Comparison of ENCODE assay signal across 9 cellular contexts in genomic region chr1:114169509-114169908, GRCh38. TPM values are rescaled to one million over a fixed set of nuclear protein-coding genes. Genes with fewer than 3 reads are reported as not detected.
"Had no signal": no experiment of that assay in that cellular context is flagged by ENCODE, and none has a peak within 500 bp of the region (broad histone marks: within the 10 kb centered on the region; RNA-seq: fewer than 3 reads in every experiment).

No MANE protein-coding gene starts in this region.

- DNase-seq: GM23248, GOT3, H7, H9, HCEC 1CT, HFFc6 had no signal

- H3K27ac Mint-ChIP-seq: GM23338, H9, HFFc6 had no signal

- ATAC-seq: GM23338, HCT116 had no signal

- H3K9me3 Mint-ChIP-seq: GM23338, H9, HFFc6 had no signal

- H3K4me3 Mint-ChIP-seq: GM23338, H9, HFFc6 had no signal

- H3K4me1 Mint-ChIP-seq: GM23338 had no signal

RNA-seq across cellular contexts. Expression of gene SYT6, which starts 15.8 kb away (rescaled TPM):
- total RNA-seq: GM23248, H4, HFFc6 had no signal
